Comparison of ENCODE assay signal across 25 cellular contexts in genomic region chr12:130702966-130703732, GRCh38. TPM values are rescaled to one million over a fixed set of nuclear protein-coding genes. Genes with fewer than 3 reads are reported as not detected.
DNase-seq lines count a peak whose midpoint lies in the region; ATAC-seq and TF ChIP-seq lines count a peak whose summit lies in the region.
"Had no signal": no experiment of that assay in that cellular context is flagged by ENCODE, and none has a peak within 500 bp of the region (broad histone marks: within the 10 kb centered on the region; RNA-seq: fewer than 3 reads in every experiment).

No MANE protein-coding gene starts in this region.

- TF ChIP-seq CTCF in nephron progenitor cell (IDR thresholded peaks at IDR 0.05) = no peak

- peak overlapping the region; percentile 24 for H3K4me3 Mint-ChIP-seq in nephron progenitor cell
- H3K4me3 Mint-ChIP-seq: activated naive CD4-positive, alpha-beta T cell treated with anti-CD3 and anti-CD28 coated beads for 36 hours; activated T-helper 1 cell treated with anti-CD3 and anti-CD28 coated beads, Interleukin-12 subunit alpha, Interleukin-12 subunit beta, Interleukin-2, Interleukin-4 antibody, amounts not matched to agents 30 ng/mL and 10 ng/mL and 1 ng/mL, durations not matched to agents 14 hours and 24 hours and 36 hours had no signal

- DNase-seq in Right ventricle myocardium inferior (ENCODE audit: missing footprints) (peak; percentile 53), Right ventricle myocardium superior (no peak), cerebellar cortex (ENCODE audit: low spot score) (peak; percentile 94), nephron progenitor cell (no peak), DMS153 treated with DMSO at 0.1 percent for 48 hours (lab: John Stamatoyannopoulos, UW; ENCODE audit: unreplicated experiment) (no peak)
- no peak for DNase-seq in effector CD8-positive, alpha-beta T cell (lab: John Stamatoyannopoulos, UW)
- DNase-seq: activated CD4-positive, alpha-beta T cell treated with anti-CD3 and anti-CD28 coated beads, Interleukin-2, amount 50 U/mL, for 4 hours; activated naive CD4-positive, alpha-beta T cell treated with anti-CD3 and anti-CD28 coated beads for 36 hours; body of pancreas; glutamatergic neuron; Kasumi-1; kidney glomerular epithelial cell; mammary epithelial cell; MV-4-11; NCI-H1436 treated with DMSO at 0.1 percent for 48 hours; NCI-H510A; SIG-M5; stimulated activated CD4-positive, alpha-beta T cell treated with anti-CD3 and anti-CD28 coated beads, Interleukin-15, amount 100 ng/mL, for 24 hours; stimulated activated naive CD4-positive, alpha-beta T cell had no signal

- ATAC-seq in Right ventricle myocardium inferior (no peak), Right ventricle myocardium superior (ENCODE audit: poor library complexity) (no peak), HG02852 (IDR thresholded peaks at IDR 0.05; ENCODE audit: unreplicated experiment) (no peak), HG02623 (IDR thresholded peaks at IDR 0.05; ENCODE audit: unreplicated experiment) (no peak)
- ATAC-seq: A549, body of pancreas, Panc1 had no signal

- peak overlapping the region; percentile 79 for H3K27ac Mint-ChIP-seq in nephron progenitor cell
- H3K27ac Mint-ChIP-seq: activated naive CD4-positive, alpha-beta T cell treated with anti-CD3 and anti-CD28 coated beads for 36 hours; activated T-helper 1 cell treated with anti-CD3 and anti-CD28 coated beads, Interleukin-12 subunit alpha, Interleukin-12 subunit beta, Interleukin-2, Interleukin-4 antibody, amounts not matched to agents 30 ng/mL and 10 ng/mL and 1 ng/mL, durations not matched to agents 14 hours and 24 hours and 36 hours had no signal

- H3K27me3 Mint-ChIP-seq in nephron progenitor cell (ENCODE audit: low read depth, poor library complexity) = peaks cover 21% of the 10 kb centered on the region

- no peaks in the 10 kb centered on the region for H3K36me3 Mint-ChIP-seq in nephron progenitor cell (ENCODE audit: low read depth)

- intact Hi-C loops in Right ventricle myocardium inferior (cut with DNase I) (no loop called here), Right ventricle myocardium superior (cut with DNase I) (no loop called here)

- peaks cover 46% of the 10 kb centered on the region for H3K4me1 Mint-ChIP-seq in nephron progenitor cell

- peaks cover 4% of the 10 kb centered on the region for H3K9me3 Mint-ChIP-seq in nephron progenitor cell
- H3K9me3 Mint-ChIP-seq: activated T-helper 1 cell treated with anti-CD3 and anti-CD28 coated beads, Interleukin-12 subunit alpha, Interleukin-12 subunit beta, Interleukin-2, Interleukin-4 antibody, amounts not matched to agents 30 ng/mL and 10 ng/mL and 1 ng/mL, durations not matched to agents 14 hours and 24 hours and 36 hours had no signal

RNA-seq across cellular contexts. Expression of gene RIMBP2, which starts 12.9 kb away (rescaled TPM):
- total RNA-seq in Right ventricle myocardium inferior (not detected), Right ventricle myocardium superior (not detected)
- total RNA-seq: activated naive CD4-positive, alpha-beta T cell treated with anti-CD3 and anti-CD28 coated beads for 36 hours; activated T-helper 1 cell treated with anti-CD3 and anti-CD28 coated beads, Interleukin-12 subunit alpha, Interleukin-12 subunit beta, Interleukin-2, Interleukin-4 antibody, amounts not matched to agents 30 ng/mL and 10 ng/mL and 1 ng/mL, durations not matched to agents 14 hours and 24 hours and 36 hours; mammary epithelial cell; T-helper 1 cell treated with Interleukin-12 subunit alpha and Interleukin-12 subunit beta and Interleukin-4 antibody, amounts not matched to agents 30 ng/mL and 1 ng/mL, for 36 hours had no signal

Comparison
In these comparisons a context has a peak if more than half of its experiments do, and no peak if none do; other contexts are left out.
1. DNase-seq: peak in Right ventricle myocardium inferior (single experiment) and cerebellar cortex (single experiment); none in Right ventricle myocardium superior (single experiment), nephron progenitor cell (single experiment), DMS153 treated with DMSO at 0.1 percent for 48 hours (single experiment) and effector CD8-positive, alpha-beta T cell (single experiment).